Comparison of ENCODE assay signal across 1 cellular context in the genomic region with DNA sequence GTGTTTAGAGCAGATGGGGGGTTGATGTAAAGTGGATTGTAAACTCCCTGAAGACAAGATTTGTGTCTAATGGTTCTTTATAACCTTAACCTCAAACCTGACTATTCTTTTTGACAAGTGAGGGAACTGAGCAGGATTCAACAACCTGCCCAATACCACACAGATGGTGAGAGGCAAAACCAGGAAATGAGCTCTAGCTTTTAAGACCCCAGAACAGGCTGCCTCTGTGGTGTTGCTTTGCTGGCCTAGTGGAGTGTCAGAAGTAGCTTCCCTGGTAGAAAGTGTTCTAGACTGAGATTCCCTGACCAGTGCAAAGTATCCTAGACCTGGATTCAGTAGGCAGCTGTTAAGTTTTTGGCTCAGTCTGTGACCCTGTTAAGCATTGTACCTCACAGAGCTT.
TF ChIP-seq lines count a peak whose summit lies in the region.

No MANE protein-coding gene starts in this region.

TF ChIP-seq in H1, 55 proteins besides CTCF, POLR2A, EP300 and RAD21:
- TF ChIP-seq KDM5A (IDR thresholded peaks at IDR 0.05; ENCODE audit: low read length), result no peak
- no peak for TF ChIP-seq RFX5 (IDR thresholded peaks at IDR 0.05; ENCODE audit: borderline replicate concordance, low read depth, low read length)
- TF ChIP-seq KDM1A (IDR thresholded peaks at IDR 0.05; ENCODE audit: borderline replicate concordance, low read length), result no peak
- no peak for TF ChIP-seq EZH2 (IDR thresholded peaks at IDR 0.05; ENCODE audit: low read depth, low read length, severe bottlenecking)
- no peak for TF ChIP-seq HDAC2 (IDR thresholded peaks at IDR 0.05; ENCODE audit: borderline replicate concordance in 1 of 2, low read depth in 2 of 2, low read length in 2 of 2)
- no peak for TF ChIP-seq NRF1 (IDR thresholded peaks at IDR 0.05; ENCODE audit: low read depth, low read length)
- TF ChIP-seq BRCA1 (IDR thresholded peaks at IDR 0.05; ENCODE audit: low read depth, low read length), result no peak
- no peak for TF ChIP-seq SRF (IDR thresholded peaks at IDR 0.05; ENCODE audit: low read depth, low read length)
- TF ChIP-seq, protein P1, sequence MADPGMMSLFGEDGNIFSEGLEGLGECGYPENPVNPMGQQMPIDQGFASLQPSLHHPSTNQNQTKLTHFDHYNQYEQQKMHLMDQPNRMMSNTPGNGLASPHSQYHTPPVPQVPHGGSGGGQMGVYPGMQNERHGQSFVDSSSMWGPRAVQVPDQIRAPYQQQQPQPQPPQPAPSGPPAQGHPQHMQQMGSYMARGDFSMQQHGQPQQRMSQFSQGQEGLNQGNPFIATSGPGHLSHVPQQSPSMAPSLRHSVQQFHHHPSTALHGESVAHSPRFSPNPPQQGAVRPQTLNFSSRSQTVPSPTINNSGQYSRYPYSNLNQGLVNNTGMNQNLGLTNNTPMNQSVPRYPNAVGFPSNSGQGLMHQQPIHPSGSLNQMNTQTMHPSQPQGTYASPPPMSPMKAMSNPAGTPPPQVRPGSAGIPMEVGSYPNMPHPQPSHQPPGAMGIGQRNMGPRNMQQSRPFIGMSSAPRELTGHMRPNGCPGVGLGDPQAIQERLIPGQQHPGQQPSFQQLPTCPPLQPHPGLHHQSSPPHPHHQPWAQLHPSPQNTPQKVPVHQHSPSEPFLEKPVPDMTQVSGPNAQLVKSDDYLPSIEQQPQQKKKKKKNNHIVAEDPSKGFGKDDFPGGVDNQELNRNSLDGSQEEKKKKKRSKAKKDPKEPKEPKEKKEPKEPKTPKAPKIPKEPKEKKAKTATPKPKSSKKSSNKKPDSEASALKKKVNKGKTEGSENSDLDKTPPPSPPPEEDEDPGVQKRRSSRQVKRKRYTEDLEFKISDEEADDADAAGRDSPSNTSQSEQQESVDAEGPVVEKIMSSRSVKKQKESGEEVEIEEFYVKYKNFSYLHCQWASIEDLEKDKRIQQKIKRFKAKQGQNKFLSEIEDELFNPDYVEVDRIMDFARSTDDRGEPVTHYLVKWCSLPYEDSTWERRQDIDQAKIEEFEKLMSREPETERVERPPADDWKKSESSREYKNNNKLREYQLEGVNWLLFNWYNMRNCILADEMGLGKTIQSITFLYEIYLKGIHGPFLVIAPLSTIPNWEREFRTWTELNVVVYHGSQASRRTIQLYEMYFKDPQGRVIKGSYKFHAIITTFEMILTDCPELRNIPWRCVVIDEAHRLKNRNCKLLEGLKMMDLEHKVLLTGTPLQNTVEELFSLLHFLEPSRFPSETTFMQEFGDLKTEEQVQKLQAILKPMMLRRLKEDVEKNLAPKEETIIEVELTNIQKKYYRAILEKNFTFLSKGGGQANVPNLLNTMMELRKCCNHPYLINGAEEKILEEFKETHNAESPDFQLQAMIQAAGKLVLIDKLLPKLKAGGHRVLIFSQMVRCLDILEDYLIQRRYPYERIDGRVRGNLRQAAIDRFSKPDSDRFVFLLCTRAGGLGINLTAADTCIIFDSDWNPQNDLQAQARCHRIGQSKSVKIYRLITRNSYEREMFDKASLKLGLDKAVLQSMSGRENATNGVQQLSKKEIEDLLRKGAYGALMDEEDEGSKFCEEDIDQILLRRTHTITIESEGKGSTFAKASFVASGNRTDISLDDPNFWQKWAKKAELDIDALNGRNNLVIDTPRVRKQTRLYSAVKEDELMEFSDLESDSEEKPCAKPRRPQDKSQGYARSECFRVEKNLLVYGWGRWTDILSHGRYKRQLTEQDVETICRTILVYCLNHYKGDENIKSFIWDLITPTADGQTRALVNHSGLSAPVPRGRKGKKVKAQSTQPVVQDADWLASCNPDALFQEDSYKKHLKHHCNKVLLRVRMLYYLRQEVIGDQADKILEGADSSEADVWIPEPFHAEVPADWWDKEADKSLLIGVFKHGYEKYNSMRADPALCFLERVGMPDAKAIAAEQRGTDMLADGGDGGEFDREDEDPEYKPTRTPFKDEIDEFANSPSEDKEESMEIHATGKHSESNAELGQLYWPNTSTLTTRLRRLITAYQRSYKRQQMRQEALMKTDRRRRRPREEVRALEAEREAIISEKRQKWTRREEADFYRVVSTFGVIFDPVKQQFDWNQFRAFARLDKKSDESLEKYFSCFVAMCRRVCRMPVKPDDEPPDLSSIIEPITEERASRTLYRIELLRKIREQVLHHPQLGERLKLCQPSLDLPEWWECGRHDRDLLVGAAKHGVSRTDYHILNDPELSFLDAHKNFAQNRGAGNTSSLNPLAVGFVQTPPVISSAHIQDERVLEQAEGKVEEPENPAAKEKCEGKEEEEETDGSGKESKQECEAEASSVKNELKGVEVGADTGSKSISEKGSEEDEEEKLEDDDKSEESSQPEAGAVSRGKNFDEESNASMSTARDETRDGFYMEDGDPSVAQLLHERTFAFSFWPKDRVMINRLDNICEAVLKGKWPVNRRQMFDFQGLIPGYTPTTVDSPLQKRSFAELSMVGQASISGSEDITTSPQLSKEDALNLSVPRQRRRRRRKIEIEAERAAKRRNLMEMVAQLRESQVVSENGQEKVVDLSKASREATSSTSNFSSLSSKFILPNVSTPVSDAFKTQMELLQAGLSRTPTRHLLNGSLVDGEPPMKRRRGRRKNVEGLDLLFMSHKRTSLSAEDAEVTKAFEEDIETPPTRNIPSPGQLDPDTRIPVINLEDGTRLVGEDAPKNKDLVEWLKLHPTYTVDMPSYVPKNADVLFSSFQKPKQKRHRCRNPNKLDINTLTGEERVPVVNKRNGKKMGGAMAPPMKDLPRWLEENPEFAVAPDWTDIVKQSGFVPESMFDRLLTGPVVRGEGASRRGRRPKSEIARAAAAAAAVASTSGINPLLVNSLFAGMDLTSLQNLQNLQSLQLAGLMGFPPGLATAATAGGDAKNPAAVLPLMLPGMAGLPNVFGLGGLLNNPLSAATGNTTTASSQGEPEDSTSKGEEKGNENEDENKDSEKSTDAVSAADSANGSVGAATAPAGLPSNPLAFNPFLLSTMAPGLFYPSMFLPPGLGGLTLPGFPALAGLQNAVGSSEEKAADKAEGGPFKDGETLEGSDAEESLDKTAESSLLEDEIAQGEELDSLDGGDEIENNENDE (IDR thresholded peaks at IDR 0.05; ENCODE audit: insufficient replicate concordance, low read length), result no peak
- TF ChIP-seq, protein P2, sequence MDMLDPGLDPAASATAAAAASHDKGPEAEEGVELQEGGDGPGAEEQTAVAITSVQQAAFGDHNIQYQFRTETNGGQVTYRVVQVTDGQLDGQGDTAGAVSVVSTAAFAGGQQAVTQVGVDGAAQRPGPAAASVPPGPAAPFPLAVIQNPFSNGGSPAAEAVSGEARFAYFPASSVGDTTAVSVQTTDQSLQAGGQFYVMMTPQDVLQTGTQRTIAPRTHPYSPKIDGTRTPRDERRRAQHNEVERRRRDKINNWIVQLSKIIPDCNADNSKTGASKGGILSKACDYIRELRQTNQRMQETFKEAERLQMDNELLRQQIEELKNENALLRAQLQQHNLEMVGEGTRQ (IDR thresholded peaks at IDR 0.05; ENCODE audit: low read length), result no peak
- TF ChIP-seq NANOG (IDR thresholded peaks at IDR 0.05; ENCODE audit: insufficient read depth, low read depth, low read length, poor library complexity, severe bottlenecking), result no peak
- no peak for TF ChIP-seq PHF8 (conservative IDR thresholded peaks at IDR 0.05; ENCODE audit: low read depth, low read length)
- no peak for TF ChIP-seq CBX8 (IDR thresholded peaks at IDR 0.05; ENCODE audit: borderline replicate concordance, low read depth, low read length)
